In genomic region chr12:75974323-75975273, GRCh38 we compare ENCODE assay signal across 13 cellular contexts. TPM values are rescaled to one million over a fixed set of nuclear protein-coding genes. Genes with fewer than 3 reads are reported as not detected.
DNase-seq lines count a peak whose midpoint lies in the region; ATAC-seq lines count a peak whose summit lies in the region.
"Had no signal": no experiment of that assay in that cellular context is flagged by ENCODE, and none has a peak within 500 bp of the region (broad histone marks: within the 10 kb centered on the region; RNA-seq: fewer than 3 reads in every experiment).

No MANE protein-coding gene starts in this region.

- no peak for ATAC-seq in GM18861 (IDR thresholded peaks at IDR 0.05; ENCODE audit: unreplicated experiment)

- peak; percentile 50 for DNase-seq in D341Med (ENCODE audit: low spot score)
- peak; percentile 17 to 50 for DNase-seq in Kasumi-1 (lab: John Stamatoyannopoulos, UW)
- DNase-seq in SKM-1 treated with dmso at 0.1 percent for 144 hours (lab: John Stamatoyannopoulos, UW; ENCODE audit: unreplicated experiment): peak; percentile 48
- DNase-seq in myocyte (ENCODE audit: low read depth): peak; percentile 90
- DNase-seq in amygdala (lab: John Stamatoyannopoulos, UW): no peak
- no peak for DNase-seq in COLO829 (ENCODE audit: low spot score)
- DNase-seq: activated CD4-positive, alpha-beta T cell treated with anti-CD3 and anti-CD28 coated beads, Interleukin-2, amount 50 U/mL, for 1 hour; activated gamma-delta T cell treated with Interleukin-2 at 50 U/mL for 16 hours; esophagus squamous epithelium; HCEC 1CT; KG1; NCI-H446 had no signal

RNA-seq across cellular contexts. Expression of gene PHLDA1, which starts 57.0 kb away (rescaled TPM):
- total RNA-seq in myocyte: 68.1 and 72.4 TPM in 2 replicates
- 27.4 TPM for polyA plus RNA-seq in myocyte (2012)

Comparison
In these comparisons a context has a peak if more than half of its experiments do, and no peak if none do; other contexts are left out.
1. DNase-seq: peak in D341Med (single experiment), Kasumi-1 (2 of 2), SKM-1 treated with dmso at 0.1 percent for 144 hours (single experiment) and myocyte (single experiment); none in amygdala (0 of 56) and COLO829 (single experiment).